ENCODE assay signal across 1 cellular context in the genomic region with DNA sequence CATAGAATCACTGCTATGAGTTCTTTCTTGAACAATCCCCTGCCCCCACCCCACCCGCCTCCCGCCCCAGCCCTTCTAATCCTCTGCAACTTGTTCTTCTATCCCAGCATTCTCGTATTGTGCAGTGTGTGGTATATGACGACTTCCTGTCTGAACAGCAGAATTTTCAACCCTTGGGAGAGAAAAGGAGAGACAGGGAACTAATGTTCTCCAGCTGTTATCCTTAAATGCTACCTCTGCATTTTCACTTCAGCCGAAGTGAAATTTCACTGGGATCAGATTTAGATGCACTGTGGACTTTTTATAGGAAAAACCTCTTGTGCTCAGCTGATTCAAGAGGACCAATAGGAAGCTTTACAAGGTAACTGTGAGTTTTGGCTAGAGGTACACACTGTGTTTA.
TF ChIP-seq lines count a peak whose summit lies in the region.

No MANE protein-coding gene starts in this region.

TF ChIP-seq in GM23338, 12 proteins besides CTCF, POLR2A, EP300 and RAD21:
- TF ChIP-seq, protein P1, sequence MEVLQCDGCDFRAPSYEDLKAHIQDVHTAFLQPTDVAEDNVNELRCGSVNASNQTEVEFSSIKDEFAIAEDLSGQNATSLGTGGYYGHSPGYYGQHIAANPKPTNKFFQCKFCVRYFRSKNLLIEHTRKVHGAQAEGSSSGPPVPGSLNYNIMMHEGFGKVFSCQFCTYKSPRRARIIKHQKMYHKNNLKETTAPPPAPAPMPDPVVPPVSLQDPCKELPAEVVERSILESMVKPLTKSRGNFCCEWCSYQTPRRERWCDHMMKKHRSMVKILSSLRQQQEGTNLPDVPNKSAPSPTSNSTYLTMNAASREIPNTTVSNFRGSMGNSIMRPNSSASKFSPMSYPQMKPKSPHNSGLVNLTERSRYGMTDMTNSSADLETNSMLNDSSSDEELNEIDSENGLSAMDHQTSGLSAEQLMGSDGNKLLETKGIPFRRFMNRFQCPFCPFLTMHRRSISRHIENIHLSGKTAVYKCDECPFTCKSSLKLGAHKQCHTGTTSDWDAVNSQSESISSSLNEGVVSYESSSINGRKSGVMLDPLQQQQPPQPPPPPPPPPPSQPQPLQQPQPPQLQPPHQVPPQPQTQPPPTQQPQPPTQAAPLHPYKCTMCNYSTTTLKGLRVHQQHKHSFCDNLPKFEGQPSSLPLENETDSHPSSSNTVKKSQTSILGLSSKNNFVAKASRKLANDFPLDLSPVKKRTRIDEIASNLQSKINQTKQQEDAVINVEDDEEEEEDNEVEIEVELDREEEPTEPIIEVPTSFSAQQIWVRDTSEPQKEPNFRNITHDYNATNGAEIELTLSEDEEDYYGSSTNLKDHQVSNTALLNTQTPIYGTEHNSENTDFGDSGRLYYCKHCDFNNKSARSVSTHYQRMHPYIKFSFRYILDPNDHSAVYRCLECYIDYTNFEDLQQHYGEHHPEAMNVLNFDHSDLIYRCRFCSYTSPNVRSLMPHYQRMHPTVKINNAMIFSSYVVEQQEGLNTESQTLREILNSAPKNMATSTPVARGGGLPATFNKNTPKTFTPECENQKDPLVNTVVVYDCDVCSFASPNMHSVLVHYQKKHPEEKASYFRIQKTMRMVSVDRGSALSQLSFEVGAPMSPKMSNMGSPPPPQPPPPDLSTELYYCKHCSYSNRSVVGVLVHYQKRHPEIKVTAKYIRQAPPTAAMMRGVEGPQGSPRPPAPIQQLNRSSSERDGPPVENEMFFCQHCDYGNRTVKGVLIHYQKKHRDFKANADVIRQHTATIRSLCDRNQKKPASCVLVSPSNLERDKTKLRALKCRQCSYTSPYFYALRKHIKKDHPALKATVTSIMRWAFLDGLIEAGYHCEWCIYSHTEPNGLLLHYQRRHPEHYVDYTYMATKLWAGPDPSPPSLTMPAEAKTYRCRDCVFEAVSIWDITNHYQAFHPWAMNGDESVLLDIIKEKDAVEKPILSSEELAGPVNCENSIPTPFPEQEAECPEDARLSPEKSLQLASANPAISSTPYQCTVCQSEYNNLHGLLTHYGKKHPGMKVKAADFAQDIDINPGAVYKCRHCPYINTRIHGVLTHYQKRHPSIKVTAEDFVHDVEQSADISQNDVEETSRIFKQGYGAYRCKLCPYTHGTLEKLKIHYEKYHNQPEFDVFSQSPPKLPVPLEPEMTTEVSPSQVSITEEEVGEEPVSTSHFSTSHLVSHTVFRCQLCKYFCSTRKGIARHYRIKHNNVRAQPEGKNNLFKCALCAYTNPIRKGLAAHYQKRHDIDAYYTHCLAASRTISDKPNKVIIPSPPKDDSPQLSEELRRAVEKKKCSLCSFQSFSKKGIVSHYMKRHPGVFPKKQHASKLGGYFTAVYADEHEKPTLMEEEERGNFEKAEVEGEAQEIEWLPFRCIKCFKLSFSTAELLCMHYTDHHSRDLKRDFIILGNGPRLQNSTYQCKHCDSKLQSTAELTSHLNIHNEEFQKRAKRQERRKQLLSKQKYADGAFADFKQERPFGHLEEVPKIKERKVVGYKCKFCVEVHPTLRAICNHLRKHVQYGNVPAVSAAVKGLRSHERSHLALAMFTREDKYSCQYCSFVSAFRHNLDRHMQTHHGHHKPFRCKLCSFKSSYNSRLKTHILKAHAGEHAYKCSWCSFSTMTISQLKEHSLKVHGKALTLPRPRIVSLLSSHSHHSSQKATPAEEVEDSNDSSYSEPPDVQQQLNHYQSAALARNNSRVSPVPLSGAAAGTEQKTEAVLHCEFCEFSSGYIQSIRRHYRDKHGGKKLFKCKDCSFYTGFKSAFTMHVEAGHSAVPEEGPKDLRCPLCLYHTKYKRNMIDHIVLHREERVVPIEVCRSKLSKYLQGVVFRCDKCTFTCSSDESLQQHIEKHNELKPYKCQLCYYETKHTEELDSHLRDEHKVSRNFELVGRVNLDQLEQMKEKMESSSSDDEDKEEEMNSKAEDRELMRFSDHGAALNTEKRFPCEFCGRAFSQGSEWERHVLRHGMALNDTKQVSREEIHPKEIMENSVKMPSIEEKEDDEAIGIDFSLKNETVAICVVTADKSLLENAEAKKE (CRISPR knock-in tag; IDR thresholded peaks at IDR 0.05): no peak
- TF ChIP-seq ZNF114 (CRISPR knock-in tag; IDR thresholded peaks at IDR 0.05) (no peak), EZH2 (IDR thresholded peaks at IDR 0.05; ENCODE audit: low read depth, unreplicated experiment) (no peak), NANOG (IDR thresholded peaks at IDR 0.05; ENCODE audit: borderline replicate concordance) (no peak)
